ENCODE assay signal across 1 cellular context in the genomic region with DNA sequence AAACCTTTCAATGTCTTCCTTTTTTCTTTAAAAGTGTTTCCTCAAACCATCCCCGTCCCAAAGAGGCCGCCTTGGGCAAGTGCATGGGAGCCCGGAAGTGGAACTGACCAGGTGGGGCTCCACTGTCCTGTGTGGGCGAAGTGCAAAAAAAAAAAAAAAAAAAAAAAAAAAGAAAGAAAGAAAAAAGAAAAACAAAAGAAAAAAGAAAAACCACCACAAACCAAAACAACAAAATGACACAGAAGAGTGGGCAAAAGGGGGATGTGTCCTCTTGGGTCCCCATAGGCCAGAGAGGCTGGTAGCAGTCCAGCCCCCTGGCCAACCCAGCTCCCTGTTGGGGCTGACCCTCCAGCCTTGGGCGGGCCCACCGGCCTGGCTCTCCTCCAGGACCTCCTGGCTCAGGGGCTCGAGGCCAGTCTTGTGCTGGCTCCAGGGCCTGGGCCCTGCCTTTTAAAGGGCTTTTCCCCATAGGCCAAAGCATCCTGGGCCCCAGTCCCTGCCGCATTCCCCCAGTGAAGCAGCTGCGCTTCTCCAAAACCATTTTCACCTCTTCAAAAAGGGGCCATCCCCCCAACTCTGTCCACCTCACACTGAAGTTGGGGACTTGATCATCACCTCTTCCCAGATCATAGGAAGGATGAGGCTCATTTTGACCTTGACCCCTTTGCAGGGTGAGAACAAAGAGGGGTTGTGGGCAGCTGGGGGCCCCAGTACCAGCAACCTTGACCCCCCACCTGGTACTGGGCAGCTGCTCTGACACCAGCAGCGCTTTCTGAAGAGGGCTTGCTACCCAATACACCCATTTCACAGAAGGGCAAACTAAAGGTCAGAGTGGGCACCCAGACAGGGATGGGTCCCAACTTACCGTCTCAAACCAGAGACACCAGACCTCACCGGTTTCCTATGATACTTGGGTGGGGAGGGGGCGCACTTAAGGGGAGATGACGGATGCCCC.
A peak's percentile ranks its signal among the peaks of the same experiment; 100 is the strongest.
TF ChIP-seq lines count a peak whose summit lies in the region.

No MANE protein-coding gene starts in this region.

TF ChIP-seq in K562, 482 proteins besides CTCF, POLR2A, EP300 and RAD21 (continued from another document):
- TF ChIP-seq RBM25 (IDR thresholded peaks at IDR 0.05; ENCODE audit: low read depth, low read length, severe bottlenecking) (peak; percentile 63), POLR2G (IDR thresholded peaks at IDR 0.05; ENCODE audit: low read depth, low read length) (peak; percentile 54), ESRRA (IDR thresholded peaks at IDR 0.05; ENCODE audit: borderline replicate concordance, low read depth) (peak; percentile 59; the same call in 1 of the 2 replicates), CBFA2T3 (IDR thresholded peaks at IDR 0.05) (no peak)
